10 cellular contexts compared by ENCODE assay signal in genomic region chr14:91438845-91439244, GRCh38.
"Had no signal": no experiment of that assay in that cellular context is flagged by ENCODE, and none has a peak within 500 bp of the region (broad histone marks: within the 10 kb centered on the region; RNA-seq: fewer than 3 reads in every experiment).

No MANE protein-coding gene starts in this region.

- ATAC-seq: GM23338 had no signal

- H3K4me2 ChIP-seq: GM23338 had no signal

- H3K4me3 ChIP-seq: GM23338 had no signal

- H3K27ac ChIP-seq: HL-60 had no signal

- H3K27ac Mint-ChIP-seq: GM23338, H9, HFFc6, IgD-negative memory B cell had no signal

- FAIRE-seq: H1, H54, HTR-8/SVneo had no signal

- H3K4me3 Mint-ChIP-seq: GM23338, H9, HFFc6, IgD-negative memory B cell had no signal

- H3K4me1 Mint-ChIP-seq: IgD-negative memory B cell had no signal

- DNase-seq: H9, HCEC 1CT, HFFc6, KG1 had no signal
